ENCODE assay signal across 8 cellular contexts in genomic region chr10:77710759-77711682, GRCh38.
DNase-seq lines count a peak whose midpoint lies in the region; ATAC-seq and TF ChIP-seq lines count a peak whose summit lies in the region.

No MANE protein-coding gene starts in this region.

- peak; percentile 72 for DNase-seq in DND-41
- DNase-seq in HuH-7.5 (ENCODE audit: low spot score) = peak; percentile 63
- peak; percentile 49 to 71 for DNase-seq in SJCRH30
- DNase-seq in activated naive CD4-positive, alpha-beta T cell treated with anti-CD3 and anti-CD28 coated beads, Interleukin-2, amount 10 ng/mL, durations not matched to agents 7 days and 5 days = peak; percentile 76
- peak; percentile 73 to 81 for DNase-seq in cardiac muscle cell (ENCODE audit: low read depth in 1 of 2, low spot score in 1 of 2)
- peak; percentile 71 to 82 for DNase-seq in tibial artery

- H3K9me3 ChIP-seq in DND-41 (ENCODE audit: insufficient read depth, low read length, severe bottlenecking) = no peaks in the 10 kb centered on the region
- H3K9me3 ChIP-seq in SJCRH30 (replicated peaks) = no peaks in the 10 kb centered on the region
- no peaks in the 10 kb centered on the region for H3K9me3 ChIP-seq in cardiac muscle cell (ENCODE audit: low read depth)
- no peaks in the 10 kb centered on the region for H3K9me3 ChIP-seq in parathyroid adenoma (ENCODE audit: control insufficient read depth, low read length)
- H3K9me3 ChIP-seq in tibial artery = no peaks in the 10 kb centered on the region

- H3K27me3 ChIP-seq in DND-41 (ENCODE audit: insufficient read depth, low read length, poor library complexity) (peaks cover 26% of the 10 kb centered on the region), SJCRH30 (peaks cover 3% of the 10 kb centered on the region), cardiac muscle cell (peaks cover 14% of the 10 kb centered on the region), parathyroid adenoma (ENCODE audit: control insufficient read depth, insufficient read depth, low read length) (no peaks in the 10 kb centered on the region), tibial artery (peaks cover 0 to 39% of the 10 kb centered on the region in 2 donors)

- H3K27ac Mint-ChIP-seq in activated naive CD4-positive, alpha-beta T cell treated with anti-CD3 and anti-CD28 coated beads, Interleukin-2, amount 10 ng/mL, durations not matched to agents 7 days and 5 days = no peak overlapping the region

- H3K9me3 Mint-ChIP-seq in activated naive CD4-positive, alpha-beta T cell treated with anti-CD3 and anti-CD28 coated beads, Interleukin-2, amount 10 ng/mL, durations not matched to agents 7 days and 5 days = no peaks in the 10 kb centered on the region

- no peaks in the 10 kb centered on the region for H3K36me3 ChIP-seq in DND-41 (ENCODE audit: insufficient read depth, low read length)
- H3K36me3 ChIP-seq in SJCRH30 = no peaks in the 10 kb centered on the region
- no peaks in the 10 kb centered on the region for H3K36me3 ChIP-seq in cardiac muscle cell
- no peaks in the 10 kb centered on the region for H3K36me3 ChIP-seq in parathyroid adenoma (ENCODE audit: control insufficient read depth, insufficient read depth, low read length)
- H3K36me3 ChIP-seq in tibial artery = no peaks in the 10 kb centered on the region

- H3K4me2 ChIP-seq in DND-41 (ENCODE audit: insufficient read depth, low read length) (peak overlapping the region; percentile 34), parathyroid adenoma (ENCODE audit: low read length) (peak overlapping the region; percentile 81)

- no peaks in the 10 kb centered on the region for H4K20me1 ChIP-seq in DND-41 (ENCODE audit: insufficient read depth, low read length)

- CTCF ChIA-PET in activated naive CD4-positive, alpha-beta T cell treated with anti-CD3 and anti-CD28 coated beads, Interleukin-2, amount 10 ng/mL, durations not matched to agents 7 days and 5 days (lab: Charles Lee) = interaction anchor here (0.6 to 10.0 kb wide), 31 partner anchors 10 to 595 kb away, joined by 3 to 101 read pairs (median 3); no protein-coding TSS in a partner anchor

- no peaks in the 10 kb centered on the region for H3K36me3 Mint-ChIP-seq in activated naive CD4-positive, alpha-beta T cell treated with anti-CD3 and anti-CD28 coated beads, Interleukin-2, amount 10 ng/mL, durations not matched to agents 7 days and 5 days

- H3K4me3 Mint-ChIP-seq in activated naive CD4-positive, alpha-beta T cell treated with anti-CD3 and anti-CD28 coated beads, Interleukin-2, amount 10 ng/mL, durations not matched to agents 7 days and 5 days = peak overlapping the region; percentile 44

- ATAC-seq in DND-41 (ENCODE audit: insufficient read depth, low read depth) (peak; percentile 98), GM21529 (IDR thresholded peaks at IDR 0.05; ENCODE audit: unreplicated experiment) (peak; percentile 86)

- TF ChIP-seq CTCF in DND-41 (IDR thresholded peaks at IDR 0.05; ENCODE audit: borderline replicate concordance, extremely low read depth, low read length, poor library complexity, severe bottlenecking) (peak; percentile 98), cardiac muscle cell (IDR thresholded peaks at IDR 0.05; ENCODE audit: low read depth, low read length) (peak; percentile 98), parathyroid adenoma (IDR thresholded peaks at IDR 0.05) (peak; percentile 96), tibial artery (IDR thresholded peaks at IDR 0.05) (peak; percentile 92 to 100)

- H3K9ac ChIP-seq in DND-41 (ENCODE audit: low read depth, low read length) (no peak overlapping the region), parathyroid adenoma (no peak overlapping the region)

- no peaks in the 10 kb centered on the region for H3K79me2 ChIP-seq in DND-41 (ENCODE audit: insufficient read depth, low read length)
- no peaks in the 10 kb centered on the region for H3K79me2 ChIP-seq in parathyroid adenoma

- H3K4me1 ChIP-seq in DND-41 (ENCODE audit: insufficient read depth, low read length) (peaks cover 5% of the 10 kb centered on the region; the same call in 1 of the 2 replicates), SJCRH30 (no peaks in the 10 kb centered on the region), cardiac muscle cell (ENCODE audit: low read depth) (no peaks in the 10 kb centered on the region), parathyroid adenoma (no peaks in the 10 kb centered on the region), tibial artery (peaks cover 0 to 12% (median 4%) of the 10 kb centered on the region in 4 donors)

- peak overlapping the region; percentile 37; the same call in 1 of the 2 replicates for H2AFZ ChIP-seq in DND-41 (ENCODE audit: low read depth, low read length)
- H2AFZ ChIP-seq in parathyroid adenoma = peak overlapping the region; percentile 96

- H3K27me3 Mint-ChIP-seq in activated naive CD4-positive, alpha-beta T cell treated with anti-CD3 and anti-CD28 coated beads, Interleukin-2, amount 10 ng/mL, durations not matched to agents 7 days and 5 days = peaks cover 42% of the 10 kb centered on the region

- H3K27ac ChIP-seq in DND-41 (ENCODE audit: low read length) (no peak overlapping the region), SJCRH30 (no peak overlapping the region), cardiac muscle cell (no peak overlapping the region), parathyroid adenoma (no peak overlapping the region), tibial artery (no peak overlapping the region)

- peaks cover 3% of the 10 kb centered on the region for H3K4me1 Mint-ChIP-seq in activated naive CD4-positive, alpha-beta T cell treated with anti-CD3 and anti-CD28 coated beads, Interleukin-2, amount 10 ng/mL, durations not matched to agents 7 days and 5 days

- H3K4me3 ChIP-seq in DND-41 (ENCODE audit: low read depth in 1 of 2, low read length in 2 of 2) (no peak overlapping the region), SJCRH30 (no peak overlapping the region), cardiac muscle cell (peak overlapping the region; percentile 21), parathyroid adenoma (ENCODE audit: low read depth, low read length) (peak overlapping the region; percentile 49), tibial artery (peak overlapping the region; percentile 42 to 53)

- intact Hi-C loops in tibial artery (cut with DNase I; ENCODE audit: low total_unique reads) = loop anchor here (5.0 kb wide), 1 partner anchor 549 kb away; no protein-coding TSS in a partner anchor

Comparison
In these comparisons a context has a peak if more than half of its experiments do, and no peak if none do; other contexts are left out.
1. H3K4me3 ChIP-seq: peak in cardiac muscle cell (single experiment), parathyroid adenoma (single experiment) and tibial artery (2 of 2); none in DND-41 (0 of 2) and SJCRH30 (single experiment).
2. Peak in every context shown above with its lines, with median percentiles within 50 percentile points of each other: DNase-seq and CTCF ChIP-seq.